ENCODE assay signal across 11 cellular contexts in genomic region chr19:51511353-51511752, GRCh38. TPM values are rescaled to one million over a fixed set of nuclear protein-coding genes. Genes with fewer than 3 reads are reported as not detected.
A peak's percentile ranks its signal among the peaks of the same experiment; 100 is the strongest.
DNase-seq lines count a peak whose midpoint lies in the region; ATAC-seq, FAIRE-seq and TF ChIP-seq lines count a peak whose summit lies in the region.
"Had no signal": no experiment of that assay in that cellular context is flagged by ENCODE, and none has a peak within 500 bp of the region (broad histone marks: within the 10 kb centered on the region; RNA-seq: fewer than 3 reads in every experiment).

No MANE protein-coding gene starts in this region.

- peak; percentile 38 for TF ChIP-seq CTCF in D721Med (IDR thresholded peaks at IDR 0.05; ENCODE audit: insufficient read depth, missing control alignments)
- TF ChIP-seq CTCF in gastroesophageal sphincter (IDR thresholded peaks at IDR 0.05) = no peak
- no peak for TF ChIP-seq CTCF in left lung (IDR thresholded peaks at IDR 0.05)

- no peaks in the 10 kb centered on the region for H3F3A ChIP-seq in GM23248 (ENCODE audit: insufficient read depth)

- H3K27ac ChIP-seq in GM23248 (no peak overlapping the region), gastroesophageal sphincter (no peak overlapping the region), left lung (no peak overlapping the region)

- no peak overlapping the region for H3K9ac ChIP-seq in GM23248

- TF ChIP-seq POLR2A in gastroesophageal sphincter (IDR thresholded peaks at IDR 0.05) = no peak

- no peaks in the 10 kb centered on the region for H3K9me2 ChIP-seq in GM23248 (ENCODE audit: insufficient read depth)

- no peaks in the 10 kb centered on the region for H3K27me3 ChIP-seq in GM23248 (replicated peaks; ENCODE audit: insufficient read depth)
- peaks cover 46% of the 10 kb centered on the region for H3K27me3 ChIP-seq in gastroesophageal sphincter
- H3K27me3 ChIP-seq in left lung = peaks cover 0 to 35% of the 10 kb centered on the region in 2 donors

- FAIRE-seq in D721Med (lab: Jason Lieb, UNC) = no peak
- FAIRE-seq: GM18507 had no signal

- no peaks in the 10 kb centered on the region for H4K20me1 ChIP-seq in GM23248 (ENCODE audit: insufficient read depth)

- no peak overlapping the region for H2AFZ ChIP-seq in GM23248

- no peak overlapping the region for H3K4me3 ChIP-seq in GM23248
- no peak overlapping the region for H3K4me3 ChIP-seq in gastroesophageal sphincter
- H3K4me3 ChIP-seq in left lung = no peak overlapping the region

- WGBS in GM23248 (ENCODE audit: low coverage in 1 of 2, low lambda C conversion rate in 2 of 2, missing lambda C conversion rate in 2 of 2), 2 experiments = 1% methylated on average over 6 of the region's 6 CpGs
- 6 to 10% methylated on average over 5 to 6 of the region's 6 CpGs for WGBS in gastroesophageal sphincter (ENCODE audit: low coverage in 1 of 2), 2 donors

- DNase-seq in D721Med (ENCODE audit: insufficient read length, low spot score) (no peak), GM23248 (peak; percentile 36), SHP77 treated with DMSO at 0.1 percent for 48 hours (lab: John Stamatoyannopoulos, UW) (peak; percentile 5), hepatic stellate cell (ENCODE audit: low spot score) (peak; percentile 16), AG08396 (ENCODE audit: low spot score) (no peak), left lung (no peak)
- DNase-seq: nephron progenitor cell had no signal

- ATAC-seq in HG02588 (IDR thresholded peaks at IDR 0.05; ENCODE audit: unreplicated experiment) (no peak), gastroesophageal sphincter (no peak), left lung (no peak)

- H3K4me2 ChIP-seq in GM23248 (ENCODE audit: unreplicated experiment) = no peak overlapping the region

- H3K9me3 ChIP-seq in GM23248 (ENCODE audit: low read depth) = no peaks in the 10 kb centered on the region
- H3K9me3 ChIP-seq in gastroesophageal sphincter = no peaks in the 10 kb centered on the region
- no peaks in the 10 kb centered on the region for H3K9me3 ChIP-seq in left lung

- intact Hi-C loops in left lung (cut with DNase I) = no loop called here

- no peaks in the 10 kb centered on the region for H3K79me2 ChIP-seq in GM23248 (ENCODE audit: insufficient read depth)

- H3K4me1 ChIP-seq in GM23248 (ENCODE audit: insufficient read depth) (no peaks in the 10 kb centered on the region), gastroesophageal sphincter (no peaks in the 10 kb centered on the region), left lung (peaks cover 0 to 35% of the 10 kb centered on the region in 2 donors)

- in situ Hi-C loops in GM23248 (cut with MboI) = no loop called here

- H3K36me3 ChIP-seq in GM23248 (ENCODE audit: low read depth) (no peaks in the 10 kb centered on the region), gastroesophageal sphincter (no peaks in the 10 kb centered on the region), left lung (no peaks in the 10 kb centered on the region)

- no peak for TF ChIP-seq EP300 in gastroesophageal sphincter (IDR thresholded peaks at IDR 0.05)

RNA-seq across cellular contexts. Expression of gene SIGLEC12, which starts 9.8 kb away (rescaled TPM):
- total RNA-seq in GM23248 (2014; rRNA removed; shearing (Covaris generic)) = not detected in 2 replicates
- not detected in 2 replicates for polyA plus RNA-seq in GM23248 (2016; fragmentation: Nextera tagmentation; extraction: Ambion mirVana)
- total RNA-seq in gastroesophageal sphincter = under 1 TPM in 2 of 4 donors, not detected in 2; 0.31 to 0.85 TPM
- total RNA-seq in left lung = 1 to 10 TPM; 1.3 to 1.9 TPM
- total RNA-seq: glomerular endothelial cell had no signal

RNA-seq across cellular contexts. Expression of gene SIGLEC6, which starts 20.1 kb away (rescaled TPM):
- not detected in 2 replicates for total RNA-seq in GM23248 (2014; rRNA removed; shearing (Covaris generic))
- polyA plus RNA-seq in GM23248 (2016; fragmentation: Nextera tagmentation; extraction: Ambion mirVana) = not detected in 2 replicates
- total RNA-seq in gastroesophageal sphincter = 1 to 10 TPM in 3 of 4 donors, under 1 TPM in 1; 0.59 to 3.9 (median 3.1) TPM
- 1 to 10 TPM; 1.0 to 3.2 TPM for total RNA-seq in left lung
- total RNA-seq: glomerular endothelial cell had no signal

RNA-seq across cellular contexts. Expression of gene CEACAM18, which starts 33.0 kb away (rescaled TPM):
- total RNA-seq in GM23248 (2014; rRNA removed; shearing (Covaris generic)) = not detected in 2 replicates
- not detected in 2 replicates for polyA plus RNA-seq in GM23248 (2016; fragmentation: Nextera tagmentation; extraction: Ambion mirVana)
- total RNA-seq in gastroesophageal sphincter (not detected), left lung (not detected)
- total RNA-seq: glomerular endothelial cell had no signal

RNA-seq across cellular contexts. Expression of gene SIGLEC8, which starts 53.1 kb away (rescaled TPM):
- total RNA-seq in GM23248 (2014; rRNA removed; shearing (Covaris generic)) = not detected in 2 replicates
- polyA plus RNA-seq in GM23248 (2016; fragmentation: Nextera tagmentation; extraction: Ambion mirVana) = not detected in 2 replicates
- 1 to 10 TPM in 1 of 4 donors, under 1 TPM in 2, not detected in 1; 0.25 to 1.4 (median 0.54) TPM for total RNA-seq in gastroesophageal sphincter
- total RNA-seq in left lung = under 1 TPM; 0.87 to 0.99 TPM
- total RNA-seq: glomerular endothelial cell had no signal

RNA-seq across cellular contexts. Expression of gene ZNF175, which starts 59.7 kb away (rescaled TPM):
- total RNA-seq in GM23248 (2014; rRNA removed; shearing (Covaris generic)) = 2.4 and 2.9 TPM in 2 replicates
- 2.6 and 2.9 TPM in 2 replicates for polyA plus RNA-seq in GM23248 (2016; fragmentation: Nextera tagmentation; extraction: Ambion mirVana)
- total RNA-seq in gastroesophageal sphincter (10 to 100 TPM in 1 of 4 donors, 1 to 10 TPM in 3; 6.5 to 12.8 (median 7.3) TPM), left lung (10 to 100 TPM in 1 of 2 donors, 1 to 10 TPM in 1; 9.4 to 13.3 TPM)

Comparison
In these comparisons a context has a peak if more than half of its experiments do, and no peak if none do; other contexts are left out.
1. DNase-seq: peak in GM23248 (single experiment), SHP77 treated with DMSO at 0.1 percent for 48 hours (single experiment) and hepatic stellate cell (single experiment); none in D721Med (single experiment), AG08396 (single experiment) and left lung (0 of 2).